In the genomic region with DNA sequence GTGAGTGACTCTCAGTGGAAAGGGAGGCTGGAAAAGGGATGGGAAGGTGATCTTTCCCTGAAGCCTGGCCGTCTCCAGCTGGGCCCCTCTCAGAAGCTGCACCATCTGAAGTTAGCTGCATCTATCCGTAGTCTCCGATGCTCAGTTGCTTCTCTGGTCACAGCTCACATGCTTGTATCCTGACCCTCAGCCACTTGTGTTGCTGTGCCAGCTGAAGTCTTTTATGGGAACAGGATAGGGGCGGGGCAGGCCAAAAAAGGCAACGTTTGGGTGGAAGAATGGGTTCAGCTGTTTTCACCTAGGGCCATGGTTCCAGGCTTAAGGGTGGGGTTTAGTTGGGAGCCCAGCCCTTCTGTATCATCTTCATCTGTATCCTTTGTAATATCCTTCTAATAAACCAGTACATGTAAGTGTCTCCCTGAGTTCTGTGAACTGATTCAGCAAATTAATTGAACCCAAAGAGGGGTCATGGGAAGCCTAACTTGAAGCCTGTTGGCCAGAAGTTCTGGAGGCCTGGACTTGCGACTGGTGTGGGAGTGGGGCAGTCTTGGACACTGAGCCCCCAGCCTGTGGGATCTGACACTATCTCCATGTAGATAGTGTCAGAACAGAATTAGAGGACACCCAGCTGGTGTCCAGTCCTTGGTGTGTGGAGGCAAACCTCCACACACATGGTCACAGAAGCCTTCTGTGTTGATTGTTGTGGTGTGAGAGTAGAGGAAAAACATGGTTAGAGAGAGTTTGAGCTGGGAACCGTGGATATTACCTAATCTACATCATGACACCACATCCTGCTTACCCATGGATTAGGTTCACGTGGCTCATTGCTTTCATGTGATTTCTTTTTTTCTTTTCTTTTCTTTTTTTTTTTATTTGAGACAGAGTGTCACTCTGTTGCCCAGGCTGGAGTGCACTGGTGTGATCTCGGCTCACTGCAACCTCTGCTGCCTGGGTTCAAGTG, we compare ENCODE assay signal across 19 cellular contexts. TPM values are rescaled to one million over a fixed set of nuclear protein-coding genes. Genes with fewer than 3 reads are reported as not detected.
DNase-seq lines count a peak whose midpoint lies in the region; ATAC-seq and TF ChIP-seq lines count a peak whose summit lies in the region.
"Had no signal": no experiment of that assay in that cellular context is flagged by ENCODE, and none has a peak within 500 bp of the region (broad histone marks: within the 10 kb centered on the region; RNA-seq: fewer than 3 reads in every experiment).

No MANE protein-coding gene starts in this region.

- H3K27ac ChIP-seq in right atrium auricular region (no peak overlapping the region), SJCRH30 (no peak overlapping the region), thymus (ENCODE audit: low read depth) (peak overlapping the region; percentile 36)
- H3K27ac ChIP-seq: dorsolateral prefrontal cortex had no signal

- TF ChIP-seq CTCF in right atrium auricular region (IDR thresholded peaks at IDR 0.05): no peak
- TF ChIP-seq CTCF in fibroblast of mammary gland (conservative IDR thresholded peaks at IDR 0.05; ENCODE audit: control insufficient read depth, insufficient read depth, low read depth, low read length): no peak
- TF ChIP-seq CTCF in osteocyte (IDR thresholded peaks at IDR 0.05): no peak

- H3K4me1 ChIP-seq in right atrium auricular region: peaks cover 0 to 15% of the 10 kb centered on the region in 2 donors
- H3K4me1 ChIP-seq in SJCRH30: no peaks in the 10 kb centered on the region
- H3K4me1 ChIP-seq in thymus (ENCODE audit: control insufficient read depth, insufficient read depth, low read length): peaks cover 8% of the 10 kb centered on the region

- H3K27me3 ChIP-seq in right atrium auricular region (no peaks in the 10 kb centered on the region), SJCRH30 (no peaks in the 10 kb centered on the region), thymus (ENCODE audit: control insufficient read depth, insufficient read depth) (no peaks in the 10 kb centered on the region)
- H3K27me3 ChIP-seq: dorsolateral prefrontal cortex, left lung had no signal

- peaks cover 3% of the 10 kb centered on the region for H3K36me3 Mint-ChIP-seq in osteocyte (ENCODE audit: unreplicated experiment)

- H3K27me3 Mint-ChIP-seq in osteocyte (ENCODE audit: unreplicated experiment): peaks cover 2% of the 10 kb centered on the region

- intact Hi-C loops in Right ventricle myocardium inferior (cut with DNase I) (no loop called here), head of caudate nucleus (cut with DNase I) (no loop called here)

- H3K4me1 Mint-ChIP-seq in osteocyte (ENCODE audit: unreplicated experiment): peaks cover 10% of the 10 kb centered on the region

- DNase-seq in Right ventricle myocardium inferior (ENCODE audit: missing footprints) (no peak), right atrium auricular region (ENCODE audit: low spot score) (no peak), SJCRH30 (peak; percentile 9 to 12), fibroblast of mammary gland (ENCODE audit: low read depth) (peak; percentile 56), osteocyte (ENCODE audit: extremely low spot score, unreplicated experiment) (no peak), head of caudate nucleus (no peak), DMS 273 (lab: John Stamatoyannopoulos, UW; ENCODE audit: unreplicated experiment) (no peak)
- DNase-seq: activated CD4-positive, alpha-beta T cell treated with anti-CD3 and anti-CD28 coated beads for 48 hours; activated gamma-delta T cell; dorsolateral prefrontal cortex; EL; glutamatergic neuron; HFFc6; left lung; NCI-H2081; NK-92 treated with Interleukin-12 subunit alpha and Interleukin-12 subunit beta, amount 100 ng/mL, for 24 hours; occipital lobe; stimulated activated CD8-positive, alpha-beta memory T cell treated with anti-CD3 and anti-CD28 coated beads, Interleukin-4, amount 100 ng/mL, for 48 hours had no signal

- no peak overlapping the region for H3K4me3 Mint-ChIP-seq in osteocyte (ENCODE audit: unreplicated experiment)
- H3K4me3 Mint-ChIP-seq: HFFc6 had no signal

- 71% methylated on average over 9 of the region's 9 CpGs for WGBS in thymus

- H3K36me3 ChIP-seq in right atrium auricular region (no peaks in the 10 kb centered on the region), SJCRH30 (no peaks in the 10 kb centered on the region), thymus (ENCODE audit: control insufficient read depth, insufficient read depth) (no peaks in the 10 kb centered on the region)
- H3K36me3 ChIP-seq: left lung had no signal

- no peaks in the 10 kb centered on the region for H3K9me3 Mint-ChIP-seq in osteocyte (ENCODE audit: unreplicated experiment)

- no peak overlapping the region for H3K4me3 ChIP-seq in right atrium auricular region
- H3K4me3 ChIP-seq in SJCRH30: no peak overlapping the region
- no peak overlapping the region for H3K4me3 ChIP-seq in fibroblast of mammary gland (ENCODE audit: control insufficient read depth, low read depth, low read length)
- no peak overlapping the region for H3K4me3 ChIP-seq in thymus (ENCODE audit: low read length)
- H3K4me3 ChIP-seq: dorsolateral prefrontal cortex, left lung had no signal

- H3K9me3 ChIP-seq in right atrium auricular region: no peaks in the 10 kb centered on the region
- no peaks in the 10 kb centered on the region for H3K9me3 ChIP-seq in SJCRH30 (replicated peaks)
- no peaks in the 10 kb centered on the region for H3K9me3 ChIP-seq in thymus (ENCODE audit: control insufficient read depth)
- H3K9me3 ChIP-seq: left lung had no signal

- no peak overlapping the region for H3K27ac Mint-ChIP-seq in osteocyte (ENCODE audit: unreplicated experiment)
- H3K27ac Mint-ChIP-seq: HFFc6 had no signal

- peak; percentile 17 for ATAC-seq in Right ventricle myocardium inferior

RNA-seq across cellular contexts. Expression of gene FBXO47, which starts 49.3 kb away (rescaled TPM):
- total RNA-seq in Right ventricle myocardium inferior (not detected), right atrium auricular region (not detected), osteocyte (not detected in 2 replicates)
- total RNA-seq in SJCRH30 (2014; rRNA removed; shearing (Covaris generic)): not detected in 2 replicates
- not detected for polyA plus RNA-seq in thymus
- total RNA-seq: HFFc6, left lung, occipital lobe had no signal

Comparison
In these comparisons a context has a peak if more than half of its experiments do, and no peak if none do; other contexts are left out.
1. DNase-seq: peak in SJCRH30 (2 of 2) and fibroblast of mammary gland (single experiment); none in Right ventricle myocardium inferior (single experiment), right atrium auricular region (single experiment), osteocyte (single experiment), head of caudate nucleus (0 of 42) and DMS 273 (single experiment).